ENCODE assay signal across 32 cellular contexts in genomic region chr5:106171708-106172107, GRCh38.
DNase-seq lines count a peak whose midpoint lies in the region; ATAC-seq, FAIRE-seq and TF ChIP-seq lines count a peak whose summit lies in the region.
"Had no signal": no experiment of that assay in that cellular context is flagged by ENCODE, and none has a peak within 500 bp of the region (broad histone marks: within the 10 kb centered on the region; RNA-seq: fewer than 3 reads in every experiment).

No MANE protein-coding gene starts in this region.

- no peak overlapping the region for H2BK5ac ChIP-seq in mesendoderm (ENCODE audit: low read length)

- no peak overlapping the region for H4K8ac ChIP-seq in mesendoderm (ENCODE audit: low read depth, low read length)

- TF ChIP-seq POLR2A in endothelial cell of umbilical vein (IDR thresholded peaks at IDR 0.05; ENCODE audit: low read depth, low read length), result no peak

- H3K27me3 ChIP-seq in endothelial cell of umbilical vein (ENCODE audit: control insufficient read depth in 2 of 2, insufficient read depth in 2 of 2, low read length in 2 of 2), result no peaks in the 10 kb centered on the region
- H3K27me3 ChIP-seq in mesendoderm (ENCODE audit: insufficient read depth, low read length, poor library complexity), result no peaks in the 10 kb centered on the region
- H3K27me3 ChIP-seq: colonic mucosa, gastroesophageal sphincter, left lung, MG63, tibial artery had no signal

- H3K9ac ChIP-seq in endothelial cell of umbilical vein (replicated peaks; ENCODE audit: extremely low read depth, insufficient read depth, low read length) (peak overlapping the region; percentile 14), mesendoderm (ENCODE audit: low read length) (no peak overlapping the region)

- H3K4me1 ChIP-seq in endothelial cell of umbilical vein (ENCODE audit: control insufficient read depth, extremely low read depth, insufficient read depth, low read length) (peaks cover 19% of the 10 kb centered on the region), mesendoderm (ENCODE audit: control insufficient read depth, low read depth, low read length) (no peaks in the 10 kb centered on the region)
- H3K4me1 ChIP-seq: colonic mucosa, gastroesophageal sphincter, left lung, psoas muscle had no signal

- H3K4ac ChIP-seq in mesendoderm (ENCODE audit: low read depth, low read length), result no peak overlapping the region

- no peaks in the 10 kb centered on the region for H4K20me1 ChIP-seq in endothelial cell of umbilical vein (replicated peaks; ENCODE audit: control insufficient read depth, extremely low read depth, insufficient read depth, low read length)

- H3K36me3 ChIP-seq in endothelial cell of umbilical vein (ENCODE audit: control insufficient read depth in 2 of 2, extremely low read depth in 1 of 2, insufficient read depth in 2 of 2, low read length in 2 of 2) (no peaks in the 10 kb centered on the region), mesendoderm (ENCODE audit: control insufficient read depth, insufficient read depth, low read length) (no peaks in the 10 kb centered on the region)
- H3K36me3 ChIP-seq: colonic mucosa, gastroesophageal sphincter, left lung, MG63, tibial artery had no signal

- peak; percentile 19 for DNase-seq in HCEC 1CT
- DNase-seq in endothelial cell of umbilical vein (ENCODE audit: low read depth, low spot score), result peak; percentile 74
- DNase-seq in mesendoderm, result peak; percentile 65
- no peak for DNase-seq in cerebellar nuclear complex (lab: John Stamatoyannopoulos, UW)
- DNase-seq in NCI-H524 (lab: John Stamatoyannopoulos, UW), result no peak
- DNase-seq in NCI-H1417 (lab: John Stamatoyannopoulos, UW), result no peak
- DNase-seq: activated CD4-positive, alpha-beta T cell treated with anti-CD3 and anti-CD28 coated beads for 36 hours; activated effector memory CD4-positive, alpha-beta T cell treated with anti-CD3 and anti-CD28 coated beads, Interleukin-2, amount 50 U/mL, for 16 hours; activated naive CD8-positive, alpha-beta T cell treated with anti-CD3 and anti-CD28 coated beads, Interleukin-2, amount 10 ng/mL, durations not matched to agents 7 days and 5 days; CD4-positive, CD25-positive, alpha-beta regulatory T cell; colonic mucosa; DND-41; effector memory CD4-positive, alpha-beta T cell; HFFc6; hippocampal formation; left lung; MG63; naive B cell; NCI-H1436; NCI-H2107; NCI-H446 treated with DMSO at 0.1 percent for 48 hours; nucleus accumbens; psoas muscle; stimulated activated CD4-positive, alpha-beta T cell treated with anti-CD3 and anti-CD28 coated beads, Interleukin-1b, Interleukin-23, amount 100 ng/mL, for 48 hours; T-helper 2 cell; tibial artery had no signal

- TF ChIP-seq CTCF in endothelial cell of umbilical vein (IDR thresholded peaks at IDR 0.05; ENCODE audit: extremely low read depth in 1 of 2, insufficient read depth in 1 of 2, low read depth in 1 of 2, low read length in 2 of 2), result no peak

- H2AK5ac ChIP-seq in mesendoderm (ENCODE audit: low read length), result no peak overlapping the region

- H3K4me3 ChIP-seq in endothelial cell of umbilical vein (replicated peaks in 1 of 3; ENCODE audit: insufficient read depth in 1 of 3, low read depth in 1 of 3, low read length in 3 of 3) (no peak overlapping the region), mesendoderm (ENCODE audit: low read length) (no peak overlapping the region)
- H3K4me3 ChIP-seq: colonic mucosa, gastroesophageal sphincter, left lung, MG63, psoas muscle, smooth muscle cell, tibial artery had no signal

- H4K5ac ChIP-seq in mesendoderm (ENCODE audit: low read length), result no peak overlapping the region

- ATAC-seq in SK-N-SH treated with all-trans-retinoic acid at 6 μM for 48 hours, result peak; percentile 56; the same call in 2 of the 3 replicates
- ATAC-seq in GM21390 (IDR thresholded peaks at IDR 0.05; ENCODE audit: unreplicated experiment), result no peak
- ATAC-seq: activated CD4-positive, alpha-beta T cell treated with anti-CD3 and anti-CD28 coated beads for 36 hours; gastroesophageal sphincter; left lung; psoas muscle had no signal

- no peak overlapping the region for H2AFZ ChIP-seq in endothelial cell of umbilical vein (ENCODE audit: low read depth, low read length)

- no CpG with 5 or more reads among the region's 2 CpGs for WGBS in mesendoderm (ENCODE audit: extremely low coverage, insufficient coverage, low lambda C conversion rate)

- no TSS peak for BruUV-seq in endothelial cell of umbilical vein (replicated peaks; lab: Mats Ljungman, UMichigan)

- H3K79me2 ChIP-seq in endothelial cell of umbilical vein (ENCODE audit: control insufficient read depth, insufficient read depth, low read length) (no peaks in the 10 kb centered on the region), mesendoderm (ENCODE audit: control insufficient read depth, insufficient read depth, low read length) (no peaks in the 10 kb centered on the region)

- peak overlapping the region; percentile 67 for H3K4me2 ChIP-seq in endothelial cell of umbilical vein (ENCODE audit: insufficient read depth, low read length)
- H3K4me2 ChIP-seq in mesendoderm (ENCODE audit: low read length), result no peak overlapping the region
- H3K4me2 ChIP-seq: smooth muscle cell had no signal

- FAIRE-seq in endothelial cell of umbilical vein (lab: Jason Lieb, UNC), result peak; percentile 40
- FAIRE-seq: A204.1, GM18507 had no signal

- H3K23ac ChIP-seq in mesendoderm (ENCODE audit: low read length), result no peak overlapping the region

- H3K27ac ChIP-seq in endothelial cell of umbilical vein (ENCODE audit: insufficient read depth, low read depth, low read length) (peak overlapping the region; percentile 41), mesendoderm (ENCODE audit: low read depth, low read length) (no peak overlapping the region)
- H3K27ac ChIP-seq: colonic mucosa, gastroesophageal sphincter, left lung, psoas muscle, tibial artery had no signal

- POLR2A ChIA-PET in endothelial cell of umbilical vein (lab: Charles Lee), result no interaction called here

- intact Hi-C loops in endothelial cell of umbilical vein (cut with micrococcal nuclease), result loop anchor here (1.0 to 5.0 kb wide), 5 partner anchors 97 to 1501 kb away; no protein-coding TSS in a partner anchor

- H2BK15ac ChIP-seq in mesendoderm (replicated peaks; ENCODE audit: low read depth), result no peak overlapping the region

- dilution Hi-C loops in endothelial cell of umbilical vein (cut with MboI; ENCODE audit: extremely low pct_ligation_motif_present, low sequenced_read_pairs), result no loop called here

- CTCF ChIA-PET in endothelial cell of umbilical vein (lab: Charles Lee), result interaction anchor here (1.5 kb wide), 1 partner anchor 12 kb away, joined by 3 read pairs; no protein-coding TSS in a partner anchor

- H2BK120ac ChIP-seq in mesendoderm (ENCODE audit: low read depth, low read length), result no peak overlapping the region

- H3K18ac ChIP-seq in mesendoderm (ENCODE audit: low read length), result no peak overlapping the region

- H3K56ac ChIP-seq in mesendoderm (ENCODE audit: low read length), result no peak overlapping the region

- no peaks in the 10 kb centered on the region for H3K9me3 ChIP-seq in endothelial cell of umbilical vein (replicated peaks; ENCODE audit: control insufficient read depth, insufficient read depth, low read length)
- H3K9me3 ChIP-seq: colonic mucosa, psoas muscle had no signal

- H3K79me1 ChIP-seq in mesendoderm (ENCODE audit: low read length), result no peaks in the 10 kb centered on the region

- no peaks in the 10 kb centered on the region for H3K9me1 ChIP-seq in endothelial cell of umbilical vein (replicated peaks; ENCODE audit: control insufficient read depth, extremely low read depth, insufficient read depth, low read length)

TF ChIP-seq in SK-N-SH treated with all-trans-retinoic acid at 6 μM for 48 hours, 23 proteins besides CTCF, POLR2A, EP300 and RAD21:
- TF ChIP-seq ISL1 (CRISPR knock-in tag; IDR thresholded peaks at IDR 0.05) (peak; percentile 18), ZC3H10 (CRISPR knock-in tag; IDR thresholded peaks at IDR 0.05) (no peak)

TF ChIP-seq in endothelial cell of umbilical vein, 7 proteins besides CTCF, POLR2A, EP300 and RAD21:
- no peak for TF ChIP-seq GATA2 (IDR thresholded peaks at IDR 0.05; ENCODE audit: insufficient read depth, insufficient read length, low read depth, low read length)
- no peak for TF ChIP-seq MAX (IDR thresholded peaks at IDR 0.05; ENCODE audit: insufficient read depth, insufficient read length)
- no peak for TF ChIP-seq FOS (IDR thresholded peaks at IDR 0.05; ENCODE audit: borderline replicate concordance, insufficient read depth, low read length)
- TF ChIP-seq JUN (IDR thresholded peaks at IDR 0.05; ENCODE audit: borderline replicate concordance, insufficient read depth, insufficient read length, low read depth), result peak; percentile 46
- TF ChIP-seq EZH2 (IDR thresholded peaks at IDR 0.05; ENCODE audit: borderline replicate concordance, low read depth, low read length, severe bottlenecking), result no peak
- no peak for TF ChIP-seq MYC (IDR thresholded peaks at IDR 0.05; ENCODE audit: low read depth, low read length)
- TF ChIP-seq POLR2AphosphoS5 (IDR thresholded peaks at IDR 0.05; ENCODE audit: insufficient read depth, low read depth, low read length), result peak; percentile 16
TF ChIP-seq in endothelial cell of umbilical vein: peak in this region for 2.

Comparison
In these comparisons a context has a peak if more than half of its experiments do, and no peak if none do; other contexts are left out.
1. DNase-seq: peak in HCEC 1CT (single experiment), endothelial cell of umbilical vein (single experiment) and mesendoderm (single experiment); none in cerebellar nuclear complex (0 of 2), NCI-H524 (0 of 2) and NCI-H1417 (0 of 3).